In genomic region chr1:3312310-3312734, GRCh38 we compare ENCODE assay signal across 1 cellular context.
TF ChIP-seq lines count a peak whose summit lies in the region.

No MANE protein-coding gene starts in this region.

TF ChIP-seq in HCT116, 20 proteins besides CTCF, POLR2A, EP300 and RAD21 (continued from another document):
- no peak for TF ChIP-seq ZBTB33 (IDR thresholded peaks at IDR 0.05; ENCODE audit: extremely low read depth, insufficient replicate concordance, low read length)
- TF ChIP-seq CEBPB (IDR thresholded peaks at IDR 0.05; ENCODE audit: low read depth) = no peak
- TF ChIP-seq ATF3 (IDR thresholded peaks at IDR 0.05) = no peak
